Comparison of ENCODE assay signal across 8 cellular contexts in genomic region chr1:45014403-45015028, GRCh38. TPM values are rescaled to one million over a fixed set of nuclear protein-coding genes. Genes with fewer than 3 reads are reported as not detected.
DNase-seq lines count a peak whose midpoint lies in the region; ATAC-seq, FAIRE-seq and TF ChIP-seq lines count a peak whose summit lies in the region.

No MANE protein-coding gene starts in this region.

- 0 out of 2 replicates have a peak, but pooled peaks cover 5% of the 10 kb centered on the region for H3K36me3 ChIP-seq in GM23248 (ENCODE audit: low read depth)

- H3K4me1 ChIP-seq in A549 (peaks cover 8% of the 10 kb centered on the region; the same call in 2 of the 3 replicates), GM23248 (ENCODE audit: insufficient read depth) (peaks cover 16% of the 10 kb centered on the region)

- 57% methylated on average over 5 of the region's 6 CpGs for WGBS in A549 (ENCODE audit: missing lambda C conversion rate)
- WGBS in GM23248 (ENCODE audit: low coverage in 1 of 2, low lambda C conversion rate in 2 of 2, missing lambda C conversion rate in 2 of 2), 2 experiments, result 16 to 22% methylated on average over 6 of the region's 6 CpGs

- ATAC-seq in A549 (peak; percentile 48 to 55; a peak in 4 of 6 replicates), left colon (no peak), GM18907 (IDR thresholded peaks at IDR 0.05; ENCODE audit: unreplicated experiment) (no peak)

- peak; percentile 87 to 88 for TF ChIP-seq RAD21 in A549 (conservative IDR thresholded peaks at IDR 0.05 in 1 of 2, IDR thresholded peaks at IDR 0.05 in 1 of 2)

- no peaks in the 10 kb centered on the region for H4K20me1 ChIP-seq in GM23248 (ENCODE audit: insufficient read depth)

- H3K4me2 ChIP-seq in A549, result no peak overlapping the region
- no peak overlapping the region for H3K4me2 ChIP-seq in GM23248 (ENCODE audit: unreplicated experiment)

- TF ChIP-seq CTCF in A549 (IDR thresholded peaks at IDR 0.05), result peak; percentile 77

- H3F3A ChIP-seq in GM23248 (ENCODE audit: insufficient read depth), result peaks cover 9% of the 10 kb centered on the region; the same call in 1 of the 2 replicates

- H3K27me3 ChIP-seq in GM23248 (replicated peaks; ENCODE audit: insufficient read depth), result no peaks in the 10 kb centered on the region

- H3K9me2 ChIP-seq in GM23248 (ENCODE audit: insufficient read depth), result no peaks in the 10 kb centered on the region

- DNase-seq in A549 (ENCODE audit: low read depth in 1 of 2, low spot score in 1 of 2) (peak; percentile 68 to 82), GM23248 (peak; percentile 87), NCI-H345 (lab: John Stamatoyannopoulos, UW) (peak; percentile 66), left colon (peak; percentile 69 to 83)
- DNase-seq in activated CD4-positive, CD25-positive, alpha-beta regulatory T cell treated with anti-CD3 and anti-CD28 coated beads, Interleukin-2, amount 50 U/mL, for 16 hours (ENCODE audit: low read depth, low spot score), result peak; percentile 67
- peak; percentile 77 for DNase-seq in central memory CD4-positive, alpha-beta T cell
- DNase-seq in stimulated activated CD4-positive, alpha-beta T cell treated with anti-CD3 and anti-CD28 coated beads, Interleukin-2, amount 100 ng/mL, for 4 hours (ENCODE audit: low read depth), result peak; percentile 72

- no peak overlapping the region for H3K4me3 ChIP-seq in A549
- no peak overlapping the region for H3K4me3 ChIP-seq in GM23248

- TF ChIP-seq POLR2A in A549 (IDR thresholded peaks at IDR 0.05; ENCODE audit: low read length), result no peak

- intact Hi-C loops in left colon (cut with DNase I, micrococcal nuclease), result loop anchor here (2.0 to 10.0 kb wide), 4 partner anchors 220 to 478 kb away; partner anchors contain the start of gene TESK2 (in 1 of the 2)

- no peak for TF ChIP-seq EP300 in A549 (IDR thresholded peaks at IDR 0.05)

- POLR2A ChIA-PET in A549 (lab: Yijun Ruan, JAX), result interaction anchor here (0.9 to 1.8 kb wide), 4 partner anchors 286 to 506 kb away, joined by 3 to 29 read pairs (median 4); no protein-coding TSS in a partner anchor

- H3K9ac ChIP-seq in GM23248, result peak overlapping the region; percentile 42; the same call in 1 of the 2 replicates

- in situ Hi-C loops in GM23248 (cut with MboI), result loop anchor here (5.0 to 10.0 kb wide), 2 partner anchors 283 to 480 kb away; partner anchors contain the start of gene TESK2

- peaks cover 39% of the 10 kb centered on the region for H3K79me2 ChIP-seq in GM23248 (ENCODE audit: insufficient read depth)

- CTCF ChIA-PET in A549 (lab: Yijun Ruan, JAX), result interaction anchor here (0.6 to 20.8 kb wide), 47 partner anchors 10 to 783 kb away, joined by 3 to 488 read pairs (median 4); partner anchors contain the start of genes CCDC163, EIF2B3, MMACHC and MUTYH

- FAIRE-seq in A549 (lab: Jason Lieb, UNC), result no peak

- H2AFZ ChIP-seq in GM23248, result no peak overlapping the region

- H3K27ac ChIP-seq in A549 (no peak overlapping the region), GM23248 (0 out of 2 replicates have a peak overlapping the region, but pooled peaks have one; percentile 3)

- no peaks in the 10 kb centered on the region for H3K9me3 ChIP-seq in A549
- H3K9me3 ChIP-seq in GM23248 (ENCODE audit: low read depth), result no peaks in the 10 kb centered on the region

TF ChIP-seq in A549, 52 proteins besides CTCF, POLR2A, EP300 and RAD21:
- no peak for TF ChIP-seq ZC3H11A (IDR thresholded peaks at IDR 0.05)
- peak; percentile 85 for TF ChIP-seq SMC3 (IDR thresholded peaks at IDR 0.05)

RNA-seq across cellular contexts. Expression of gene UROD, which starts 2.5 kb away (rescaled TPM):
- polyA plus RNA-seq in A549 (2011; rRNA removed) (59.0 and 74.5 TPM in 2 replicates), A549 (2017; fragmentation: RNase III; extraction: RNeasy Plus Mini Kit Qiagen cat#74134 plus additional on column Dnase treatment) (52.6 to 58.6 TPM (median 57.8 TPM) in 3 replicates), GM23248 (2016; fragmentation: Nextera tagmentation; extraction: Ambion mirVana) (141 and 143 TPM in 2 replicates)
- 96.1 and 96.5 TPM in 2 replicates for polyA plus RNA-seq in A549 (2012; cell fraction: cytosol; rRNA removed)
- 112 and 145 TPM in 2 replicates for polyA plus RNA-seq in A549 (2012; cell fraction: nucleus; rRNA removed)
- polyA minus RNA-seq in A549 (2011; rRNA and poly(A)+ RNA removed), result 48.4 and 59.4 TPM in 2 replicates
- total RNA-seq in GM23248 (2014; rRNA removed; shearing (Covaris generic)), result 103 and 111 TPM in 2 replicates
- 10 to 100 TPM; 45.4 to 46.4 TPM for total RNA-seq in left colon

RNA-seq across cellular contexts. Expression of gene HECTD3, which starts 3.4 kb away (rescaled TPM):
- polyA plus RNA-seq in A549 (2011; rRNA removed) (17.5 and 24.2 TPM in 2 replicates), A549 (2017; fragmentation: RNase III; extraction: RNeasy Plus Mini Kit Qiagen cat#74134 plus additional on column Dnase treatment) (15.9 to 21.8 TPM (median 19.6 TPM) in 3 replicates), GM23248 (2016; fragmentation: Nextera tagmentation; extraction: Ambion mirVana) (17.0 and 17.7 TPM in 2 replicates)
- polyA plus RNA-seq in A549 (2012; cell fraction: cytosol; rRNA removed), result 19.8 and 21.3 TPM in 2 replicates
- 32.8 and 37.6 TPM in 2 replicates for polyA plus RNA-seq in A549 (2012; cell fraction: nucleus; rRNA removed)
- 21.9 and 23.6 TPM in 2 replicates for polyA minus RNA-seq in A549 (2011; rRNA and poly(A)+ RNA removed)
- total RNA-seq in GM23248 (2014; rRNA removed; shearing (Covaris generic)), result 16.9 and 21.1 TPM in 2 replicates
- 100 to 1,000 TPM; 112 to 126 TPM for total RNA-seq in left colon

RNA-seq across cellular contexts. Expression of gene EIF2B3, which starts 28.1 kb away (rescaled TPM):
- 25.4 and 35.2 TPM in 2 replicates for polyA plus RNA-seq in A549 (2011; rRNA removed)
- polyA plus RNA-seq in A549 (2012; cell fraction: cytosol; rRNA removed), result 16.4 and 19.6 TPM in 2 replicates
- polyA plus RNA-seq in A549 (2012; cell fraction: nucleus; rRNA removed), result 9.4 and 13.2 TPM in 2 replicates
- 21.4 to 25.8 TPM (median 22.1 TPM) in 3 replicates for polyA plus RNA-seq in A549 (2017; fragmentation: RNase III; extraction: RNeasy Plus Mini Kit Qiagen cat#74134 plus additional on column Dnase treatment)
- polyA minus RNA-seq in A549 (2011; rRNA and poly(A)+ RNA removed), result 16.7 and 18.4 TPM in 2 replicates
- 30.4 and 33.5 TPM in 2 replicates for total RNA-seq in GM23248 (2014; rRNA removed; shearing (Covaris generic))
- 41.2 and 43.7 TPM in 2 replicates for polyA plus RNA-seq in GM23248 (2016; fragmentation: Nextera tagmentation; extraction: Ambion mirVana)
- 10 to 100 TPM; 11.1 to 12.8 TPM for total RNA-seq in left colon

Comparison
In these comparisons a context has a peak if more than half of its experiments do, and no peak if none do; other contexts are left out.
1. ATAC-seq: peak in A549 (2 of 2); none in left colon (single experiment) and GM18907 (single experiment).
2. Peak in every context shown above with its lines, with median percentiles within 50 percentile points of each other: DNase-seq.